ENCODE assay signal across 26 cellular contexts in the genomic region with DNA sequence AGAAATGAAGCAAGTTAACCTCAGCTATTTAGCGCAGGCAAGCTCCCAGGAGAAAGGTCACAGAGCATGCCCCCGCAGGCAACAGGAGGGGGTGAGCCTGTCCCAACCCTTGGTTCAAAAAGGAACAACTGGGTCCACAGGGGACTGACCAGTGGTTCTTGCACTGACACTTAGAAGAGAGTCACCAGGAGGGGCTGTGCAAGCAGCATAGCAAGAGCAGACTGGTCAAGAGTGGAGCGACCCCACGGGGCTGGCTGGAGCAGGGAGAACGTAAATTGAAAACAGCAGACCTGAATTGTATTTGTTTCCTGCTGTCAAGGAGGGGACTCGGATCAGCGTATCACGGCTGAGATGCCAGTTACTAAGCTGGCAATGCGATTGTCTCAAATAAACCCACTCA. TPM values are rescaled to one million over a fixed set of nuclear protein-coding genes. Genes with fewer than 3 reads are reported as not detected.
A peak's percentile ranks its signal among the peaks of the same experiment; 100 is the strongest.
DNase-seq lines count a peak whose midpoint lies in the region; ATAC-seq, FAIRE-seq and TF ChIP-seq lines count a peak whose summit lies in the region.
"Had no signal": no experiment of that assay in that cellular context is flagged by ENCODE, and none has a peak within 500 bp of the region (broad histone marks: within the 10 kb centered on the region; RNA-seq: fewer than 3 reads in every experiment).

No MANE protein-coding gene starts in this region.

- TF ChIP-seq EP300 in K562 (IDR thresholded peaks at IDR 0.05; ENCODE audit: low read length): no peak

- WGBS in K562 (ENCODE audit: insufficient coverage, low coverage, missing lambda C conversion rate): 0% methylated on average over 9 of the region's 9 CpGs

- no peaks in the 10 kb centered on the region for H3K79me2 ChIP-seq in GM23338 (replicated peaks; ENCODE audit: insufficient read depth)
- no peaks in the 10 kb centered on the region for H3K79me2 ChIP-seq in K562 (ENCODE audit: control insufficient read depth, insufficient read depth, low read length)
- no peaks in the 10 kb centered on the region for H3K79me2 ChIP-seq in neural progenitor cell (ENCODE audit: low read depth)

- TF ChIP-seq RAD21 in K562 (CRISPR knock-in tag; conservative IDR thresholded peaks at IDR 0.05 in 1 of 2, IDR thresholded peaks at IDR 0.05 in 1 of 2): 0 out of 4 replicates have a peak, but pooled peaks of 1 of the 2 experiments have one; percentile 21

- H3K9me3 ChIP-seq in K562 (replicated peaks; ENCODE audit: control insufficient read depth, insufficient read depth, low read depth, low read length): no peaks in the 10 kb centered on the region
- H3K9me3 ChIP-seq in neural progenitor cell (ENCODE audit: low read depth): no peaks in the 10 kb centered on the region
- H3K9me3 ChIP-seq: BLaER1 had no signal

- no peak for FAIRE-seq in K562 (lab: Jason Lieb, UNC)
- FAIRE-seq: GM12878, GM19239, H54, HTR-8/SVneo had no signal

- no peak overlapping the region for H2AFZ ChIP-seq in GM23338
- no peak overlapping the region for H2AFZ ChIP-seq in K562 (ENCODE audit: low read depth, low read length)
- H2AFZ ChIP-seq in neural progenitor cell (replicated peaks): no peak overlapping the region
- H2AFZ ChIP-seq: GM23248 had no signal

- H3K9ac ChIP-seq in K562 (ENCODE audit: insufficient read depth in 1 of 2, low read depth in 2 of 2, low read length in 2 of 2) (no peak overlapping the region), neural progenitor cell (no peak overlapping the region)
- H3K9ac ChIP-seq: BLaER1, GM23248 had no signal

- H3K36me3 ChIP-seq in GM23338 (ENCODE audit: insufficient read depth) (no peaks in the 10 kb centered on the region), K562 (ENCODE audit: control insufficient read depth, insufficient read depth, low read length) (no peaks in the 10 kb centered on the region), neural progenitor cell (no peaks in the 10 kb centered on the region)
- H3K36me3 ChIP-seq: BLaER1 had no signal

- TF ChIP-seq CTCF in GM23338 (conservative IDR thresholded peaks at IDR 0.05; ENCODE audit: low read depth in 2 of 2) (no peak), K562 (IDR thresholded peaks at IDR 0.05 in 2 of 3, conservative IDR thresholded peaks at IDR 0.05 in 1 of 3; ENCODE audit: insufficient read depth in 2 of 3, low read depth in 1 of 3, low read length in 3 of 3) (peak; percentile 13 to 64 (median 34); a peak in 4 of 6 replicates), glutamatergic neuron (IDR thresholded peaks at IDR 0.05; ENCODE audit: partially characterized antibody, unreplicated experiment) (no peak), neural progenitor cell (IDR thresholded peaks at IDR 0.05) (no peak)

- no peak overlapping the region for H3K27ac ChIP-seq in GM23338 (ENCODE audit: low read depth)
- no peak overlapping the region for H3K27ac ChIP-seq in K562 (ENCODE audit: extremely low read depth, low read depth, low read length)
- no peak overlapping the region for H3K27ac ChIP-seq in neural progenitor cell
- H3K27ac ChIP-seq: BLaER1, GM23248 had no signal

- in situ Hi-C loops in K562 (cut with MboI): no loop called here

- H3K4me2 ChIP-seq in GM23338: no peak overlapping the region
- no peak overlapping the region for H3K4me2 ChIP-seq in K562 (ENCODE audit: insufficient read depth, low read length)
- no peak overlapping the region for H3K4me2 ChIP-seq in neural progenitor cell
- H3K4me2 ChIP-seq: BLaER1 had no signal

- ATAC-seq in GM23338: peak; percentile 56
- peak; percentile 62; the same call in 2 of the 3 replicates for ATAC-seq in K562
- no peak for ATAC-seq in HG03571 (IDR thresholded peaks at IDR 0.05; ENCODE audit: unreplicated experiment)
- ATAC-seq: GM12878, HCT116 had no signal

- H3K27ac Mint-ChIP-seq in GM23338 (no peak overlapping the region), glutamatergic neuron (ENCODE audit: unreplicated experiment) (no peak overlapping the region), neural progenitor cell (no peak overlapping the region)
- no peak overlapping the region for H3K27ac Mint-ChIP-seq in activated CD4-positive, alpha-beta T cell treated with anti-CD3 and anti-CD28 coated beads, Interleukin-2, amount 10 ng/mL, durations not matched to agents 24 days and 14 days
- H3K27ac Mint-ChIP-seq: CD14-positive monocyte, HFFc6 had no signal

- POLR2A ChIA-PET in K562 (lab: Yijun Ruan, JAX): no interaction called here

- H3K27me3 ChIP-seq in GM23338 (ENCODE audit: insufficient read depth) (no peaks in the 10 kb centered on the region), K562 (ENCODE audit: control insufficient read depth in 2 of 2, insufficient read depth in 2 of 2, low read length in 2 of 2) (peaks cover 10 to 36% of the 10 kb centered on the region in 2 experiments), neural progenitor cell (no peaks in the 10 kb centered on the region)
- H3K27me3 ChIP-seq: BLaER1 had no signal

- H3K4me1 Mint-ChIP-seq in GM23338: peaks cover 4% of the 10 kb centered on the region; the same call in 2 of the 3 replicates
- H3K4me1 Mint-ChIP-seq in glutamatergic neuron (ENCODE audit: low read depth, unreplicated experiment): peaks cover 3% of the 10 kb centered on the region
- peaks cover 6% of the 10 kb centered on the region for H3K4me1 Mint-ChIP-seq in neural progenitor cell
- H3K4me1 Mint-ChIP-seq in activated CD4-positive, alpha-beta T cell treated with anti-CD3 and anti-CD28 coated beads, Interleukin-2, amount 10 ng/mL, durations not matched to agents 24 days and 14 days: no peaks in the 10 kb centered on the region
- H3K4me1 Mint-ChIP-seq: CD14-positive monocyte had no signal

- CTCF ChIA-PET in K562 (lab: Yijun Ruan, JAX; ENCODE audit: low intra/inter-chr PET ratio): no interaction called here

- H3K9me3 Mint-ChIP-seq in GM23338: no peaks in the 10 kb centered on the region
- no peaks in the 10 kb centered on the region for H3K9me3 Mint-ChIP-seq in glutamatergic neuron (ENCODE audit: unreplicated experiment)
- no peaks in the 10 kb centered on the region for H3K9me3 Mint-ChIP-seq in neural progenitor cell
- no peaks in the 10 kb centered on the region for H3K9me3 Mint-ChIP-seq in activated CD4-positive, alpha-beta T cell treated with anti-CD3 and anti-CD28 coated beads, Interleukin-2, amount 10 ng/mL, durations not matched to agents 24 days and 14 days
- H3K9me3 Mint-ChIP-seq: CD4-positive, alpha-beta memory T cell; HFFc6 had no signal

- no peak overlapping the region for H3K4me3 ChIP-seq in GM23338
- no peak overlapping the region for H3K4me3 ChIP-seq in K562
- no peak overlapping the region for H3K4me3 ChIP-seq in neural progenitor cell
- H3K4me3 ChIP-seq: BLaER1, GM12878, GM23248 had no signal

- peaks cover 2% of the 10 kb centered on the region for H3K27me3 Mint-ChIP-seq in GM23338 (ENCODE audit: insufficient read depth, low read depth, poor library complexity)
- no peaks in the 10 kb centered on the region for H3K27me3 Mint-ChIP-seq in glutamatergic neuron (ENCODE audit: unreplicated experiment)
- peaks cover 4% of the 10 kb centered on the region for H3K27me3 Mint-ChIP-seq in neural progenitor cell (ENCODE audit: insufficient read depth, low read depth)
- peaks cover 16% of the 10 kb centered on the region for H3K27me3 Mint-ChIP-seq in activated CD4-positive, alpha-beta T cell treated with anti-CD3 and anti-CD28 coated beads, Interleukin-2, amount 10 ng/mL, durations not matched to agents 24 days and 14 days

- no peaks in the 10 kb centered on the region for H3K9me1 ChIP-seq in K562 (ENCODE audit: control insufficient read depth, insufficient read depth, low read length)

- TF ChIP-seq POLR2A in K562 (conservative IDR thresholded peaks at IDR 0.05): no peak

- H3K36me3 Mint-ChIP-seq in GM23338 (ENCODE audit: low read depth): no peaks in the 10 kb centered on the region
- H3K36me3 Mint-ChIP-seq in glutamatergic neuron (ENCODE audit: unreplicated experiment): no peaks in the 10 kb centered on the region
- no peaks in the 10 kb centered on the region for H3K36me3 Mint-ChIP-seq in neural progenitor cell
- H3K36me3 Mint-ChIP-seq in activated CD4-positive, alpha-beta T cell treated with anti-CD3 and anti-CD28 coated beads, Interleukin-2, amount 10 ng/mL, durations not matched to agents 24 days and 14 days (ENCODE audit: low read depth): no peaks in the 10 kb centered on the region
- H3K36me3 Mint-ChIP-seq: CD14-positive monocyte; CD4-positive, alpha-beta memory T cell had no signal

- H4K20me1 ChIP-seq in GM23338 (replicated peaks; ENCODE audit: insufficient read depth): no peaks in the 10 kb centered on the region
- 0 out of 2 replicates have a peak, but pooled peaks cover 3% of the 10 kb centered on the region for H4K20me1 ChIP-seq in K562 (replicated peaks; ENCODE audit: control insufficient read depth, insufficient read depth, low read length)
- no peaks in the 10 kb centered on the region for H4K20me1 ChIP-seq in neural progenitor cell (ENCODE audit: low read depth)
- H4K20me1 ChIP-seq: BLaER1 had no signal

- H3K4me3 Mint-ChIP-seq in GM23338 (no peak overlapping the region), glutamatergic neuron (ENCODE audit: unreplicated experiment) (no peak overlapping the region), neural progenitor cell (no peak overlapping the region)
- no peak overlapping the region for H3K4me3 Mint-ChIP-seq in activated CD4-positive, alpha-beta T cell treated with anti-CD3 and anti-CD28 coated beads, Interleukin-2, amount 10 ng/mL, durations not matched to agents 24 days and 14 days
- H3K4me3 Mint-ChIP-seq: CD14-positive monocyte; CD4-positive, alpha-beta memory T cell; HFFc6 had no signal

- no peaks in the 10 kb centered on the region for H3K4me1 ChIP-seq in GM23338 (ENCODE audit: insufficient read depth)
- H3K4me1 ChIP-seq in K562 (replicated peaks in 1 of 2; ENCODE audit: control insufficient read depth in 2 of 2, insufficient read depth in 2 of 2, low read length in 2 of 2): no peaks in the 10 kb centered on the region
- H3K4me1 ChIP-seq in neural progenitor cell: no peaks in the 10 kb centered on the region
- H3K4me1 ChIP-seq: BLaER1 had no signal

- H3F3A ChIP-seq in GM23338 (replicated peaks; ENCODE audit: low read depth) (no peaks in the 10 kb centered on the region), neural progenitor cell (ENCODE audit: low read depth) (no peaks in the 10 kb centered on the region)

- DNase-seq in GM23338 (ENCODE audit: low spot score) (peak; percentile 8), K562 (ENCODE audit: extremely low read depth in 1 of 4, low spot score in 3 of 4) (peak in 1 of 4 experiments; percentile 5), glutamatergic neuron (peak; percentile 31), neural progenitor cell (ENCODE audit: low spot score) (peak; percentile 9), NCI-H510A treated with DMSO at 0.1 percent for 48 hours (lab: John Stamatoyannopoulos, UW) (no peak), NCI-H1436 (lab: John Stamatoyannopoulos, UW) (no peak)
- DNase-seq in activated CD4-positive, alpha-beta T cell treated with anti-CD3 and anti-CD28 coated beads, Interleukin-2, amount 10 ng/mL, durations not matched to agents 24 days and 14 days: no peak
- DNase-seq: 8988T; CD4-positive, alpha-beta memory T cell; DMS 273 treated with DMSO at 0.1 percent for 48 hours; DMS53; DND-41; EL; GM23248; HFFc6; IMR-90 had no signal

- intact Hi-C loops in K562 (cut with micrococcal nuclease): no loop called here
- intact Hi-C loops in activated CD4-positive, alpha-beta T cell treated with anti-CD3 and anti-CD28 coated beads, Interleukin-2, amount 10 ng/mL, durations not matched to agents 24 days and 14 days (cut with micrococcal nuclease): no loop called here

- H3K9me2 ChIP-seq in GM23338 (ENCODE audit: insufficient read depth): no peaks in the 10 kb centered on the region

- BruUV-seq in K562 (replicated peaks; lab: Mats Ljungman, UMichigan): no TSS peak

RNA-seq across cellular contexts. Expression of a gene that starts 32.8 kb away (rescaled TPM):
- 0.14 and 0.16 TPM in 2 replicates for total RNA-seq in GM23338 (2014; rRNA removed; shearing (Covaris generic))
- polyA plus RNA-seq in GM23338 (2016; fragmentation: Nextera tagmentation; extraction: Ambion mirVana) (0.12 and 0.37 TPM in 2 replicates), K562 (2011; rRNA removed) (not detected in 2 replicates), K562 (2014; fragmentation: Illumina TruSeq; extraction: Trizol) (not detected in 2 replicates), K562 (2014; fragmentation: Nextera tagmentation; extraction: Ambion mirVana) (not detected), K562 (2014; rRNA removed) (0.03 TPM in 1 of 2 replicates, not detected in the other)
- not detected in 2 replicates for total RNA-seq in K562 (2011; cell fraction: chromatin; rRNA removed; ENCODE audit: low replicate concordance)
- not detected in 2 replicates for total RNA-seq in K562 (2011; cell fraction: nucleolus; rRNA removed)
- not detected in 2 replicates for total RNA-seq in K562 (2011; cell fraction: nucleoplasm; rRNA removed)
- total RNA-seq in K562 (2014; rRNA removed) (not detected in 2 replicates), K562 (2014; rRNA removed; fragmentation: Illumina TruSeq; extraction: Trizol) (not detected in 2 replicates), K562 (2015; rRNA removed; fragmentation: Illumina TruSeq; extraction: Trizol) (not detected in 2 replicates), K562 (2021) (not detected in 2 replicates), glutamatergic neuron (ENCODE audit: unreplicated experiment) (not detected), neural progenitor cell (ENCODE audit: low replicate concordance) (not detected in 2 replicates)
- 0.06 TPM in 1 of 2 replicates, not detected in the other for polyA plus RNA-seq in K562 (2011; cell fraction: cytosol; rRNA removed)
- polyA plus RNA-seq in K562 (2011; cell fraction: nucleus; rRNA removed): not detected in 2 replicates
- 0.07 TPM in 1 of 2 replicates, not detected in the other for polyA plus RNA-seq in K562 (2012)
- not detected in 2 replicates for polyA minus RNA-seq in K562 (2011; rRNA and poly(A)+ RNA removed)
- not detected in 2 replicates for polyA minus RNA-seq in K562 (2011; cell fraction: cytosol; rRNA and poly(A)+ RNA removed)
- not detected in 2 replicates for polyA minus RNA-seq in K562 (2011; cell fraction: nucleus; rRNA and poly(A)+ RNA removed)
- total RNA-seq in activated CD4-positive, alpha-beta T cell treated with anti-CD3 and anti-CD28 coated beads, Interleukin-2, amount 10 ng/mL, durations not matched to agents 24 days and 14 days: not detected in 2 replicates
- total RNA-seq: CD4-positive, alpha-beta memory T cell; G401; GM12878; GM23248; HFFc6; IMR-90 had no signal
- polyA plus RNA-seq: AG04450; CD14-positive monocyte; CD4-positive, alpha-beta memory T cell; GM12878; GM23248; IMR-90 had no signal

RNA-seq across cellular contexts. Expression of a gene that starts 38.5 kb away (rescaled TPM):
- 10.2 and 13.9 TPM in 2 replicates for total RNA-seq in GM23338 (2014; rRNA removed; shearing (Covaris generic))
- polyA plus RNA-seq in GM23338 (2016; fragmentation: Nextera tagmentation; extraction: Ambion mirVana) (3.4 and 4.4 TPM in 2 replicates), K562 (2011; rRNA removed) (0.26 and 2.6 TPM in 2 replicates), K562 (2014; fragmentation: Illumina TruSeq; extraction: Trizol) (0.78 and 1.2 TPM in 2 replicates), K562 (2014; fragmentation: Nextera tagmentation; extraction: Ambion mirVana) (under 1 TPM; 0.30 to 0.43 TPM), K562 (2014; rRNA removed) (0.65 and 0.72 TPM in 2 replicates)
- 0.83 and 1.2 TPM in 2 replicates for total RNA-seq in K562 (2011; cell fraction: chromatin; rRNA removed; ENCODE audit: low replicate concordance)
- 0.79 and 0.83 TPM in 2 replicates for total RNA-seq in K562 (2011; cell fraction: nucleolus; rRNA removed)
- total RNA-seq in K562 (2011; cell fraction: nucleoplasm; rRNA removed): 0.84 and 0.88 TPM in 2 replicates
- total RNA-seq in K562 (2014; rRNA removed) (1.1 TPM in 2 replicates), K562 (2014; rRNA removed; fragmentation: Illumina TruSeq; extraction: Trizol) (1.2 and 1.4 TPM in 2 replicates), K562 (2015; rRNA removed; fragmentation: Illumina TruSeq; extraction: Trizol) (0.83 and 0.91 TPM in 2 replicates), K562 (2021) (1.00 and 1.1 TPM in 2 replicates), glutamatergic neuron (ENCODE audit: unreplicated experiment) (0.56 TPM), neural progenitor cell (ENCODE audit: low replicate concordance) (19.4 and 27.6 TPM in 2 replicates)
- polyA plus RNA-seq in K562 (2011; cell fraction: cytosol; rRNA removed): 0.15 and 1.1 TPM in 2 replicates
- polyA plus RNA-seq in K562 (2011; cell fraction: nucleus; rRNA removed): 0.11 and 0.94 TPM in 2 replicates
- 0.42 and 0.60 TPM in 2 replicates for polyA plus RNA-seq in K562 (2012)
- 0.24 and 1.5 TPM in 2 replicates for polyA minus RNA-seq in K562 (2011; rRNA and poly(A)+ RNA removed)
- polyA minus RNA-seq in K562 (2011; cell fraction: cytosol; rRNA and poly(A)+ RNA removed): 0.55 and 1.3 TPM in 2 replicates
- polyA minus RNA-seq in K562 (2011; cell fraction: nucleus; rRNA and poly(A)+ RNA removed): 0.22 and 1.1 TPM in 2 replicates
- total RNA-seq in activated CD4-positive, alpha-beta T cell treated with anti-CD3 and anti-CD28 coated beads, Interleukin-2, amount 10 ng/mL, durations not matched to agents 24 days and 14 days: 18.3 and 18.9 TPM in 2 replicates

Comparison
In these comparisons a context has a peak if more than half of its experiments do, and no peak if none do; other contexts are left out.
1. DNase-seq: peak in GM23338 (single experiment), glutamatergic neuron (single experiment) and neural progenitor cell (single experiment); none in activated CD4-positive, alpha-beta T cell treated with anti-CD3 and anti-CD28 coated beads, Interleukin-2, amount 10 ng/mL, durations not matched to agents 24 days and 14 days (single experiment), NCI-H510A treated with DMSO at 0.1 percent for 48 hours (single experiment) and NCI-H1436 (single experiment).
2. CTCF ChIP-seq: peak in K562 (3 of 3); none in GM23338 (0 of 2), glutamatergic neuron (single experiment) and neural progenitor cell (single experiment).